ENCODE assay signal across 8 cellular contexts in genomic region chr1:8873506-8874229, GRCh38. TPM values are rescaled to one million over a fixed set of nuclear protein-coding genes. Genes with fewer than 3 reads are reported as not detected.
A peak's percentile ranks its signal among the peaks of the same experiment; 100 is the strongest.
DNase-seq lines count a peak whose midpoint lies in the region; ATAC-seq and TF ChIP-seq lines count a peak whose summit lies in the region.

No MANE protein-coding gene starts in this region.

- no peak overlapping the region for H3K4me3 ChIP-seq in BJ (ENCODE audit: low read depth, low read length)

- H3K36me3 ChIP-seq in BJ (ENCODE audit: control insufficient read depth, insufficient read depth, low read length) = peaks cover 42% of the 10 kb centered on the region

- POLR2A ChIA-PET in BJ (lab: Charles Lee) = interaction anchor here (0.6 to 1.0 kb wide), 3 partner anchors 13 to 54 kb away, joined by 3 to 4 read pairs (median 4); no protein-coding TSS in a partner anchor

- no peak for TF ChIP-seq CTCF in BJ (IDR thresholded peaks at IDR 0.05; ENCODE audit: insufficient read depth, low read depth, low read length)

- CTCF ChIA-PET in BJ (lab: Yijun Ruan, JAX) = interaction anchor here (1.4 to 5.1 kb wide), 2 partner anchors 13 to 44 kb away, joined by 6 to 44 read pairs; no protein-coding TSS in a partner anchor

- H3K27me3 ChIP-seq in BJ (ENCODE audit: control insufficient read depth, insufficient read depth, low read length) = no peaks in the 10 kb centered on the region

- no peak for ATAC-seq in HG03521 (IDR thresholded peaks at IDR 0.05; ENCODE audit: unreplicated experiment)

- DNase-seq in BJ (ENCODE audit: low read depth) (peak; percentile 93), Kasumi-1 (lab: John Stamatoyannopoulos, UW) (peak; percentile 91 to 93), cerebellum (ENCODE audit: low spot score) (peak; percentile 49), left kidney (ENCODE audit: low read depth, low spot score) (peak; percentile 54), GM19240 (ENCODE audit: insufficient read length, low spot score) (no peak)
- DNase-seq in activated CD4-positive, alpha-beta T cell treated with anti-CD3 and anti-CD28 coated beads for 4 hours = peak; percentile 88 to 89
- DNase-seq in stimulated activated CD4-positive, alpha-beta T cell treated with anti-CD3 and anti-CD28 coated beads, Interleukin-4, amount 100 ng/mL, for 24 hours = peak; percentile 89

RNA-seq across cellular contexts. Expression of gene ENO1, which starts 4.8 kb away (rescaled TPM):
- polyA plus RNA-seq in BJ (2011; rRNA removed) = 1,727 and 2,253 TPM in 2 replicates
- 897 and 1,451 TPM in 2 replicates for polyA minus RNA-seq in BJ (2011; rRNA and poly(A)+ RNA removed)
- total RNA-seq in cerebellum = 291 TPM

RNA-seq across cellular contexts. Expression of gene RERE, which starts 56.2 kb away (rescaled TPM):
- polyA plus RNA-seq in BJ (2011; rRNA removed) = 3.8 and 5.9 TPM in 2 replicates
- 42.7 and 57.8 TPM in 2 replicates for polyA minus RNA-seq in BJ (2011; rRNA and poly(A)+ RNA removed)
- 578 TPM for total RNA-seq in cerebellum
